ENCODE assay signal across 9 cellular contexts in the genomic region with DNA sequence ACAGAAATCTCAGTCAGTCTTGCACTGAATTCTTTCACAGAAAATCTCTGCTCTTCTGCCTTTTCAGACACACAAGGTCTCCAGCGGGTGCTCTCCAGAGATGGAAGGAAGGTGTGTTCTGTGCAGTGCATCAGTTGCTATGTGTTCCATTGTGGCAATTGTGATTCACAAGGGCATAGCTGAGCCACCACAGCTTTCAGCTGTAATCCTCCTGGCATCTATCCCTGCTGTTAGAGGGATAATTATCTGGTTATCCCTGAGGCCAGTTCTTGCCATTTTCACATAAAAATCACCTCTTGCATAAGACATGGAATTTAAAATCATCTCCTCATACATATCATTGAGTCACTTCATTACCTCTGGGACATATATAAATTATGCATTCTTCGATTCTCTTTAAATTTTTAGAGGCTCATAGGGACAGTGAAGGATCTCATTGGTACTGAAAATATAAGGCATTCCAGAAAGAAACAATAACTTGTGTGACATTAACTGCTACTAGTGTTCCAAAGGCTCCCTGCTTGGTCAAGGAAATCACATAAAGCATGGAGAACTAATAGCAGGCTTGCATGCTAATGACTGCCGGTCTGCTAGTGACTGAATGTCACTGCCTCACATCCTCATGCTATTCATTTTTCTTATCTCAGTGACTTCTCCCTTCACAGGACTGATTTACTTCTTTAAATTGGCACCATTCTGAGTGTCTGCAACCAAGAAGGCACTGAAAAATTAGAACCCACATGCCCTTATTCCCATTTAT.
DNase-seq lines count a peak whose midpoint lies in the region; TF ChIP-seq lines count a peak whose summit lies in the region.
"Had no signal": no experiment of that assay in that cellular context is flagged by ENCODE, and none has a peak within 500 bp of the region (broad histone marks: within the 10 kb centered on the region; RNA-seq: fewer than 3 reads in every experiment).

No MANE protein-coding gene starts in this region.

- H3K4me1 ChIP-seq in sigmoid colon: peaks cover 0 to 56% (median 35%) of the 10 kb centered on the region in 4 donors
- H3K4me1 ChIP-seq in uterus: no peaks in the 10 kb centered on the region
- H3K4me1 ChIP-seq: tibial artery had no signal

- DNase-seq in GM03348 (ENCODE audit: low spot score) (peak; percentile 34), RPMI7951 (ENCODE audit: low read depth) (peak; percentile 83), fibroblast of peridontal ligament (ENCODE audit: extremely low read depth) (peak; percentile 77), sigmoid colon (no peak), uterus (no peak), MV-4-11 (lab: John Stamatoyannopoulos, UW) (no peak), GM20000 (ENCODE audit: low spot score) (no peak)
- DNase-seq: RPMI8226, tibial artery had no signal

- no peak for TF ChIP-seq EP300 in sigmoid colon (IDR thresholded peaks at IDR 0.05)

- no peaks in the 10 kb centered on the region for H3K27me3 ChIP-seq in sigmoid colon
- H3K27me3 ChIP-seq in uterus: no peaks in the 10 kb centered on the region
- H3K27me3 ChIP-seq: tibial artery had no signal

- TF ChIP-seq POLR2A in sigmoid colon (IDR thresholded peaks at IDR 0.05): no peak
- TF ChIP-seq POLR2A in uterus (IDR thresholded peaks at IDR 0.05): no peak

- TF ChIP-seq CTCF in sigmoid colon (IDR thresholded peaks at IDR 0.05) (no peak), uterus (IDR thresholded peaks at IDR 0.05) (no peak), GM20000 (IDR thresholded peaks at IDR 0.05; ENCODE audit: extremely low read depth, missing control alignments) (no peak)

- intact Hi-C loops in sigmoid colon (cut with DNase I) (loop anchor here (5.0 kb wide), 1 partner anchor 215 kb away; a partner anchor contains a TSS), uterus (cut with DNase I; ENCODE audit: low total_unique reads) (no loop called here)

- H3K4me3 ChIP-seq in sigmoid colon: no peak overlapping the region
- no peak overlapping the region for H3K4me3 ChIP-seq in uterus
- H3K4me3 ChIP-seq: tibial artery had no signal

- H3K36me3 ChIP-seq in sigmoid colon: no peaks in the 10 kb centered on the region
- H3K36me3 ChIP-seq in uterus: no peaks in the 10 kb centered on the region
- H3K36me3 ChIP-seq: tibial artery had no signal

- 88 to 92% methylated on average over 3 of the region's 3 CpGs for WGBS in sigmoid colon, 2 donors

- H3K9me3 ChIP-seq in sigmoid colon (no peaks in the 10 kb centered on the region), uterus (no peaks in the 10 kb centered on the region)
- H3K9me3 ChIP-seq: tibial artery had no signal

- H3K27ac ChIP-seq in sigmoid colon (peak overlapping the region in 3 of 4 donors; percentile 32 to 48 (median 46)), uterus (no peak overlapping the region)
- H3K27ac ChIP-seq: tibial artery had no signal

Comparison
In these comparisons a context has a peak if more than half of its experiments do, and no peak if none do; other contexts are left out.
1. DNase-seq: peak in GM03348 (single experiment), RPMI7951 (single experiment) and fibroblast of peridontal ligament (single experiment); none in sigmoid colon (single experiment), uterus (0 of 2), MV-4-11 (single experiment) and GM20000 (single experiment).
2. H3K27ac ChIP-seq: peak in sigmoid colon (3 of 4); none in uterus (0 of 2).